In the genomic region with DNA sequence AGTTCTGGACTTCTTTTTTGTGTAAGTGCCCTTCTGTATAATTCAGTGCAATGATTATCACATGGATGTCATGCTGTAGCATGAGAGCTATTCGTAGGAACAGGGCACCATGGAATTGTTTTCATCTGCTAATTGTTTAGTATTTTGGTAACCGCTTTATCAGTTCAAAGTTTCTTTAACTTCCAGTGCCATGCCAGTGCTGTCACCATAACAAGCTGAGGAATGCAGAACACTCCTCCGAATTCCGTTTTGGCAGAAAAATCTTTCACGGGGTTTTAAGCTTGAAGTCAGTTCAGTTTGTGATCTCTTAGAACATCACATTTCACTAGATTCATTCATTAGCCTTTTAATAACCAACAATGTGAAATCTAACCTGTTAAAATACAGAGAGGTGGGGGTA, we compare ENCODE assay signal across 1 cellular context.
TF ChIP-seq lines count a peak whose summit lies in the region.

No MANE protein-coding gene starts in this region.

TF ChIP-seq in H1, 55 proteins besides CTCF, POLR2A, EP300 and RAD21:
- TF ChIP-seq, protein P1, sequence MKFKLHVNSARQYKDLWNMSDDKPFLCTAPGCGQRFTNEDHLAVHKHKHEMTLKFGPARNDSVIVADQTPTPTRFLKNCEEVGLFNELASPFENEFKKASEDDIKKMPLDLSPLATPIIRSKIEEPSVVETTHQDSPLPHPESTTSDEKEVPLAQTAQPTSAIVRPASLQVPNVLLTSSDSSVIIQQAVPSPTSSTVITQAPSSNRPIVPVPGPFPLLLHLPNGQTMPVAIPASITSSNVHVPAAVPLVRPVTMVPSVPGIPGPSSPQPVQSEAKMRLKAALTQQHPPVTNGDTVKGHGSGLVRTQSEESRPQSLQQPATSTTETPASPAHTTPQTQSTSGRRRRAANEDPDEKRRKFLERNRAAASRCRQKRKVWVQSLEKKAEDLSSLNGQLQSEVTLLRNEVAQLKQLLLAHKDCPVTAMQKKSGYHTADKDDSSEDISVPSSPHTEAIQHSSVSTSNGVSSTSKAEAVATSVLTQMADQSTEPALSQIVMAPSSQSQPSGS (IDR thresholded peaks at IDR 0.05; ENCODE audit: low read length), result no peak
- no peak for TF ChIP-seq CEBPB (IDR thresholded peaks at IDR 0.05; ENCODE audit: low read depth, low read length)
- no peak for TF ChIP-seq SP4 (IDR thresholded peaks at IDR 0.05; ENCODE audit: low read length)
- no peak for TF ChIP-seq MAFK (IDR thresholded peaks at IDR 0.05; ENCODE audit: low read depth, low read length)
- TF ChIP-seq, protein P2, sequence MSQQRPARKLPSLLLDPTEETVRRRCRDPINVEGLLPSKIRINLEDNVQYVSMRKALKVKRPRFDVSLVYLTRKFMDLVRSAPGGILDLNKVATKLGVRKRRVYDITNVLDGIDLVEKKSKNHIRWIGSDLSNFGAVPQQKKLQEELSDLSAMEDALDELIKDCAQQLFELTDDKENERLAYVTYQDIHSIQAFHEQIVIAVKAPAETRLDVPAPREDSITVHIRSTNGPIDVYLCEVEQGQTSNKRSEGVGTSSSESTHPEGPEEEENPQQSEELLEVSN (IDR thresholded peaks at IDR 0.05), result no peak
- TF ChIP-seq EZH2 (IDR thresholded peaks at IDR 0.05; ENCODE audit: low read depth, low read length, severe bottlenecking), result no peak
- TF ChIP-seq KDM1A (IDR thresholded peaks at IDR 0.05; ENCODE audit: borderline replicate concordance, low read length), result no peak
- TF ChIP-seq FOSL1 (IDR thresholded peaks at IDR 0.05; ENCODE audit: insufficient read depth, low read depth, low read length), result no peak
